Comparison of ENCODE assay signal across 8 cellular contexts in the genomic region with DNA sequence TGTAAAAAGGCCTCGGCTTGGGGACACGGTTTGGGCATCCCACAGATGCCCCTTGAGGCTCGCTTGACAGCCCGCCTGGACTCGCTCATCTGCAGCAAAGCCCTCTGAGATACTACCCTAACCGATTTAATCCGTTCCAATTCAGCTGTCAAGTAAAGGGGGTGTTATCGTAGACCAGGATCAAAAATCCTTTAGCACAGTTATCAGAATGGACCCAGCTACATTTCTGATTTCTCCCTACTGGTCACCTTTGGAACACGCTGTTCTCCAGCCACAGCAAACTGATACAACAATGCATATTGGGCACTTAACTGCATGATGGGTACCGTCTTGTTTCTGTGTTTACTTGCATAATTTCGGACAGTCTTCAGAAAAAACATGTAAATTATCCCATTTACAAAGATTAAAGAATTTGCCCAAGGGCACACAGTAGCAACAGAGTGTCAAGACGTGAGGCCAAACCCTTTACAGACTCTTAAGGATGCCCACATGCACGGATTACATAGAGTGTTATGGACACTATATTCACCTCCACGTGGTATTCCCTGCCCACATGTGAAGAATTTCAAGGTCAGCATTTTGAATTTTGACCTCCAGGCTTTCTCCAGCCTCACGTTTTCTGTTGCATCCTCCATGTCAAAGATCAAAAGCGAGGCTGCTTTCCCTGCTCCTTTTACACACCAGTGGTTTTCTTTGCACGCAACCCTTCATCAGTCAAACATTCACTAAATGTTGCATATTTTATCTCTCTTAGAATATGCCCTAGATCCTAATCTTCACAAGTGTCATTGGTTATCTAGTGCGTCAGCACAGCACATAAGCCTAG. TPM values are rescaled to one million over a fixed set of nuclear protein-coding genes. Genes with fewer than 3 reads are reported as not detected.
DNase-seq lines count a peak whose midpoint lies in the region; ATAC-seq and TF ChIP-seq lines count a peak whose summit lies in the region.
"Had no signal": no experiment of that assay in that cellular context is flagged by ENCODE, and none has a peak within 500 bp of the region (broad histone marks: within the 10 kb centered on the region; RNA-seq: fewer than 3 reads in every experiment).

No MANE protein-coding gene starts in this region.

- no peaks in the 10 kb centered on the region for H3K79me1 ChIP-seq in H9 (ENCODE audit: insufficient read depth, low read depth, low read length, poor library complexity, severe bottlenecking)

- peak overlapping the region; percentile 85 for H3K4me2 ChIP-seq in H9 (ENCODE audit: insufficient read depth, insufficient read length, low read length)

- no peaks in the 10 kb centered on the region for H3K9me3 ChIP-seq in H9 (ENCODE audit: control insufficient read depth, low read depth, low read length)

- peaks cover 75% of the 10 kb centered on the region for H3K27me3 Mint-ChIP-seq in H9 (ENCODE audit: low read depth)
- H3K27me3 Mint-ChIP-seq in T-cell: peaks cover 0 to 6% of the 10 kb centered on the region in 2 donors

- no peak overlapping the region for H4K5ac ChIP-seq in H9 (ENCODE audit: insufficient read length, low read depth, low read length)

- H3K9ac ChIP-seq in H9 (ENCODE audit: extremely low read depth, insufficient read length, low read length): no peak overlapping the region

- POLR2A ChIA-PET in T-cell (lab: Charles Lee): interaction anchor here in 1 of 2 donors (0.5 kb wide), 1 partner anchor 34 kb away, joined by 5 read pairs; no protein-coding TSS in a partner anchor

- ATAC-seq in T-cell (replicated peaks in 1 of 4) (no peak), foreskin keratinocyte (no peak)
- ATAC-seq: sciatic nerve had no signal

- no peak overlapping the region for H3K14ac ChIP-seq in H9 (ENCODE audit: insufficient read depth, low read length)

- no peak overlapping the region for H2BK20ac ChIP-seq in H9 (ENCODE audit: low read depth, low read length, poor library complexity, severe bottlenecking)

- no peak overlapping the region for H2BK120ac ChIP-seq in H9 (ENCODE audit: low read depth, low read length, poor library complexity, severe bottlenecking)

- H3K36me3 Mint-ChIP-seq in H9 (ENCODE audit: insufficient read depth in 1 of 3, low read depth in 3 of 3): peaks cover 0 to 17% (median 6%) of the 10 kb centered on the region in 3 experiments; a peak in 5 of 7 replicates
- H3K36me3 Mint-ChIP-seq in T-cell: no peaks in the 10 kb centered on the region

- H2BK5ac ChIP-seq in H9 (ENCODE audit: insufficient read length, low read length): no peak overlapping the region

- no CpG with 5 or more reads among the region's 18 CpGs for WGBS in H9 (ENCODE audit: extremely low coverage, insufficient read length, low lambda C conversion rate)

- peak overlapping the region in 1 of 3 experiments; percentile 44; a peak in 2 of 7 replicates for H3K27ac Mint-ChIP-seq in H9
- no peak overlapping the region for H3K27ac Mint-ChIP-seq in T-cell

- H2AFZ ChIP-seq in H9 (ENCODE audit: low read length): no peak overlapping the region

- H3K4me1 Mint-ChIP-seq in H9: peaks cover 35 to 50% of the 10 kb centered on the region in 2 experiments
- H3K4me1 Mint-ChIP-seq in T-cell: peaks cover 33 to 40% (median 34%) of the 10 kb centered on the region in 3 donors

- no peak overlapping the region for H2BK15ac ChIP-seq in H9 (ENCODE audit: low read depth, low read length)

- H3K23me2 ChIP-seq in H9 (ENCODE audit: insufficient read length, low read depth, low read length, poor library complexity, severe bottlenecking): peaks cover 21% of the 10 kb centered on the region

- DNase-seq in H9: no peak
- no peak for DNase-seq in T-cell
- no peak for DNase-seq in foreskin keratinocyte
- no peak for DNase-seq in skeletal muscle cell (ENCODE audit: low read depth)
- no peak for DNase-seq in NCI-H1048 (lab: John Stamatoyannopoulos, UW)
- DNase-seq in stimulated activated CD4-positive, alpha-beta T cell treated with anti-CD3 and anti-CD28 coated beads, Interleukin-2, amount 100 ng/mL, for 48 hours: no peak
- DNase-seq in NCI-H1092 (lab: John Stamatoyannopoulos, UW): no peak

- H3K9me3 Mint-ChIP-seq in H9: peaks cover 0 to 15% of the 10 kb centered on the region in 2 experiments; a peak in 4 of 5 replicates
- H3K9me3 Mint-ChIP-seq in T-cell: no peaks in the 10 kb centered on the region

- peak overlapping the region; percentile 90 to 100 for H3K4me3 Mint-ChIP-seq in H9
- H3K4me3 Mint-ChIP-seq in T-cell: peak overlapping the region; percentile 75 to 87 (median 81)

- H3T11ph ChIP-seq in H9 (ENCODE audit: low read length): no peak overlapping the region

- peaks cover 3% of the 10 kb centered on the region for H4K20me1 ChIP-seq in H9 (ENCODE audit: control insufficient read depth, insufficient read depth, insufficient read length)

- peak overlapping the region; percentile 87 for H3K4me3 ChIP-seq in skeletal muscle cell (ENCODE audit: low read depth, low read length)

- no peak overlapping the region for H3K23ac ChIP-seq in H9 (ENCODE audit: insufficient read length, low read depth, low read length)

- H3K27ac ChIP-seq in H9 (ENCODE audit: insufficient read length, low read depth, low read length) (no peak overlapping the region), foreskin keratinocyte (no peak overlapping the region)

- no peak overlapping the region for H3K4ac ChIP-seq in H9 (ENCODE audit: low read depth, low read length)

- no peak overlapping the region for H3K18ac ChIP-seq in H9 (ENCODE audit: insufficient read length, low read depth, low read length)

- H3K4me1 ChIP-seq in H9 (ENCODE audit: insufficient read depth, low read length): peaks cover 16% of the 10 kb centered on the region; the same call in 1 of the 2 replicates
- H3K4me1 ChIP-seq in foreskin keratinocyte: peaks cover 8% of the 10 kb centered on the region

- CTCF ChIA-PET in T-cell (lab: Charles Lee): no interaction called here

- no peak overlapping the region for H2AK5ac ChIP-seq in H9 (ENCODE audit: insufficient read length, low read length)

- H3K56ac ChIP-seq in H9 (ENCODE audit: insufficient read length, low read depth, low read length): no peak overlapping the region

- H3K79me2 ChIP-seq in H9 (ENCODE audit: insufficient read depth, low read length): peaks cover 13% of the 10 kb centered on the region; the same call in 1 of the 2 replicates

- no peak overlapping the region for H2BK12ac ChIP-seq in H9 (ENCODE audit: insufficient read length, low read depth, low read length)

- no peak overlapping the region for H4K8ac ChIP-seq in H9 (replicated peaks; ENCODE audit: insufficient read length, low read depth, low read length)

- TF ChIP-seq CTCF in H9 (conservative IDR thresholded peaks at IDR 0.05) (0 out of 3 replicates have a peak, but pooled peaks have one; percentile 24), foreskin keratinocyte (conservative IDR thresholded peaks at IDR 0.05) (peak; percentile 14)

- H3K27me3 ChIP-seq in H9 (ENCODE audit: insufficient read depth, low read length): peaks cover 11% of the 10 kb centered on the region; the same call in 1 of the 2 replicates
- no peaks in the 10 kb centered on the region for H3K27me3 ChIP-seq in foreskin keratinocyte

- H4K91ac ChIP-seq in H9 (ENCODE audit: insufficient read length, low read depth, low read length): no peak overlapping the region

RNA-seq across cellular contexts. Expression of a gene that starts 3.2 kb away (rescaled TPM):
- total RNA-seq in H9 (2021) (35.3 and 39.5 TPM in 2 replicates), T-cell (10 to 100 TPM in 1 of 5 donors, 1 to 10 TPM in 4; 2.7 to 13.7 (median 3.1) TPM), foreskin keratinocyte (163 and 174 TPM in 2 replicates)
- 46.0 and 62.1 TPM in 2 replicates for polyA plus RNA-seq in foreskin keratinocyte
